ENCODE assay signal across 16 cellular contexts in the genomic region with DNA sequence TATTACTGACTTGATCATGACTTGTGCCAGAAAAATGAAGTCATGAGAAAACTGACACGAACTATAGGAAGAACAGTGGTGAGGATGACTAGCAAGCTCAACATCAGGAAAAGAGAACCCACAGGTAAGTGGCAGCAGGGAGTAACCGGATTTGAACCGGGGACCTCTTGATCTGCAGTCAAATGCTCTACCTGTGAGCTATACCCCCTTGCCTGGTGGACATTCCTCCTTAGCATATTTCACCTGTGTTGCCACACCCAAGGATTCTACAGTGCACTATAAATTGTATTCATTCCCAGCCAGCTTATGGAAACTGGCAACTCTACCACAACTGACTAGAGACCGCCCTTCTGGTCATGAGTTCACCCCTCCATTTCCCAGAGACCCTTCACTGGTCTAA.
A peak's percentile ranks its signal among the peaks of the same experiment; 100 is the strongest.
DNase-seq lines count a peak whose midpoint lies in the region; ATAC-seq and TF ChIP-seq lines count a peak whose summit lies in the region.
"Had no signal": no experiment of that assay in that cellular context is flagged by ENCODE, and none has a peak within 500 bp of the region (broad histone marks: within the 10 kb centered on the region; RNA-seq: fewer than 3 reads in every experiment).

No MANE protein-coding gene starts in this region.

- H3K9me2 ChIP-seq in GM23338 (ENCODE audit: insufficient read depth) = no peaks in the 10 kb centered on the region

- H3K4me1 ChIP-seq in GM23338 (ENCODE audit: insufficient read depth) = no peaks in the 10 kb centered on the region
- H3K4me1 ChIP-seq: HAP-1 had no signal

- H3K4me1 Mint-ChIP-seq in stimulated activated naive CD8-positive, alpha-beta T cell treated with anti-CD3 and anti-CD28 coated beads, Interleukin-15, Interleukin-2, amounts not matched to agents 100 ng/mL and 50 ng/mL, for 24 hours (ENCODE audit: low read depth) = peaks cover 24% of the 10 kb centered on the region
- peaks cover 35% of the 10 kb centered on the region for H3K4me1 Mint-ChIP-seq in stimulated activated naive CD8-positive, alpha-beta T cell treated with anti-CD3 and anti-CD28 coated beads, Interleukin-15, amount 100 ng/mL, for 72 hours
- no peaks in the 10 kb centered on the region for H3K4me1 Mint-ChIP-seq in GM23338

- H4K20me1 ChIP-seq in GM23338 (replicated peaks; ENCODE audit: insufficient read depth) = no peaks in the 10 kb centered on the region; the same call in 1 of the 2 replicates

- H3K27ac ChIP-seq in GM23338 (ENCODE audit: low read depth) = no peak overlapping the region
- H3K27ac ChIP-seq: BLaER1 treated with 17β-estradiol and CSF1 and Interleukin-3, amounts not matched to agents 10 nM and 100 nM had no signal

- H3K27ac Mint-ChIP-seq in stimulated activated naive CD8-positive, alpha-beta T cell treated with anti-CD3 and anti-CD28 coated beads, Interleukin-15, Interleukin-2, amounts not matched to agents 100 ng/mL and 50 ng/mL, for 24 hours = peak overlapping the region; percentile 23
- H3K27ac Mint-ChIP-seq in stimulated activated naive CD8-positive, alpha-beta T cell treated with anti-CD3 and anti-CD28 coated beads, Interleukin-15, amount 100 ng/mL, for 72 hours = peak overlapping the region in 1 of 2 donors; percentile 35
- no peak overlapping the region for H3K27ac Mint-ChIP-seq in GM23338
- H3K27ac Mint-ChIP-seq: B cell; CD8-positive, alpha-beta T cell had no signal

- peaks cover 69% of the 10 kb centered on the region for H3K36me3 Mint-ChIP-seq in stimulated activated naive CD8-positive, alpha-beta T cell treated with anti-CD3 and anti-CD28 coated beads, Interleukin-15, Interleukin-2, amounts not matched to agents 100 ng/mL and 50 ng/mL, for 24 hours (ENCODE audit: low read depth)
- peaks cover 14% of the 10 kb centered on the region; the same call in 2 of the 3 replicates for H3K36me3 Mint-ChIP-seq in GM23338 (ENCODE audit: low read depth)

- no peak for ATAC-seq in stimulated activated naive CD8-positive, alpha-beta T cell treated with anti-CD3 and anti-CD28 coated beads, Interleukin-15, amount 100 ng/mL, for 72 hours
- ATAC-seq in GM23338 = no peak
- ATAC-seq: CD8-positive, alpha-beta T cell; GM12878 had no signal

- H2AFZ ChIP-seq in GM23338 = no peak overlapping the region

- H3K79me2 ChIP-seq in GM23338 (replicated peaks; ENCODE audit: insufficient read depth) = no peaks in the 10 kb centered on the region

- no peaks in the 10 kb centered on the region; the same call in 1 of the 2 replicates for H3K36me3 ChIP-seq in GM23338 (ENCODE audit: insufficient read depth)

- H3K4me3 Mint-ChIP-seq in stimulated activated naive CD8-positive, alpha-beta T cell treated with anti-CD3 and anti-CD28 coated beads, Interleukin-15, Interleukin-2, amounts not matched to agents 100 ng/mL and 50 ng/mL, for 24 hours = no peak overlapping the region
- no peak overlapping the region for H3K4me3 Mint-ChIP-seq in stimulated activated naive CD8-positive, alpha-beta T cell treated with anti-CD3 and anti-CD28 coated beads, Interleukin-15, amount 100 ng/mL, for 72 hours
- no peak overlapping the region for H3K4me3 Mint-ChIP-seq in GM23338
- H3K4me3 Mint-ChIP-seq: B cell; CD8-positive, alpha-beta T cell had no signal

- TF ChIP-seq CTCF in GM23338 (conservative IDR thresholded peaks at IDR 0.05; ENCODE audit: low read depth in 2 of 2) = no peak

- H3K9me3 Mint-ChIP-seq in stimulated activated naive CD8-positive, alpha-beta T cell treated with anti-CD3 and anti-CD28 coated beads, Interleukin-15, Interleukin-2, amounts not matched to agents 100 ng/mL and 50 ng/mL, for 24 hours = no peaks in the 10 kb centered on the region
- H3K9me3 Mint-ChIP-seq in stimulated activated naive CD8-positive, alpha-beta T cell treated with anti-CD3 and anti-CD28 coated beads, Interleukin-15, amount 100 ng/mL, for 72 hours = no peaks in the 10 kb centered on the region
- no peaks in the 10 kb centered on the region for H3K9me3 Mint-ChIP-seq in GM23338
- H3K9me3 Mint-ChIP-seq: CD8-positive, alpha-beta T cell had no signal

- DNase-seq in stimulated activated naive CD8-positive, alpha-beta T cell treated with anti-CD3 and anti-CD28 coated beads, Interleukin-15, amount 100 ng/mL, for 72 hours = no peak
- DNase-seq in cerebellum (ENCODE audit: low spot score) (peak; percentile 8), GM23338 (ENCODE audit: low spot score) (no peak)
- peak; percentile 21 for DNase-seq in stimulated activated CD8-positive, alpha-beta memory T cell treated with anti-CD3 and anti-CD28 coated beads, Interleukin-4, amount 100 ng/mL, for 48 hours
- DNase-seq in activated CD4-positive, CD25-positive, alpha-beta regulatory T cell (lab: John Stamatoyannopoulos, UW) = no peak
- DNase-seq: Calu3, DMS53, DND-41, EL, IMR-90 had no signal

- H3K4me3 ChIP-seq in GM23338 = no peak overlapping the region
- H3K4me3 ChIP-seq: BLaER1 treated with 17β-estradiol and CSF1 and Interleukin-3, amounts not matched to agents 10 nM and 100 nM; GM12878; HAP-1 had no signal

- H3F3A ChIP-seq in GM23338 (replicated peaks; ENCODE audit: low read depth) = no peaks in the 10 kb centered on the region

- no peaks in the 10 kb centered on the region for H3K27me3 Mint-ChIP-seq in stimulated activated naive CD8-positive, alpha-beta T cell treated with anti-CD3 and anti-CD28 coated beads, Interleukin-15, Interleukin-2, amounts not matched to agents 100 ng/mL and 50 ng/mL, for 24 hours
- H3K27me3 Mint-ChIP-seq in stimulated activated naive CD8-positive, alpha-beta T cell treated with anti-CD3 and anti-CD28 coated beads, Interleukin-15, amount 100 ng/mL, for 72 hours = no peaks in the 10 kb centered on the region
- peaks cover 4% of the 10 kb centered on the region for H3K27me3 Mint-ChIP-seq in GM23338 (ENCODE audit: insufficient read depth, low read depth, poor library complexity)
- H3K27me3 Mint-ChIP-seq: B cell had no signal

- H3K27me3 ChIP-seq in GM23338 (ENCODE audit: insufficient read depth) = no peaks in the 10 kb centered on the region
- H3K27me3 ChIP-seq: BLaER1 treated with 17β-estradiol and CSF1 and Interleukin-3, amounts not matched to agents 10 nM and 100 nM had no signal

- no peak overlapping the region for H3K4me2 ChIP-seq in GM23338
- H3K4me2 ChIP-seq: BLaER1 treated with 17β-estradiol and CSF1 and Interleukin-3, amounts not matched to agents 10 nM and 100 nM had no signal

TF ChIP-seq in GM23338, 12 proteins besides CTCF, POLR2A, EP300 and RAD21 (continues in another document):
- TF ChIP-seq STAT1 (IDR thresholded peaks at IDR 0.05; ENCODE audit: unreplicated experiment) = no peak
- TF ChIP-seq ZNF331 (CRISPR knock-in tag; IDR thresholded peaks at IDR 0.05; ENCODE audit: low read depth) = no peak
- no peak for TF ChIP-seq CREB1 (CRISPR knock-in tag; IDR thresholded peaks at IDR 0.05; ENCODE audit: low read depth)
- TF ChIP-seq, protein P1, sequence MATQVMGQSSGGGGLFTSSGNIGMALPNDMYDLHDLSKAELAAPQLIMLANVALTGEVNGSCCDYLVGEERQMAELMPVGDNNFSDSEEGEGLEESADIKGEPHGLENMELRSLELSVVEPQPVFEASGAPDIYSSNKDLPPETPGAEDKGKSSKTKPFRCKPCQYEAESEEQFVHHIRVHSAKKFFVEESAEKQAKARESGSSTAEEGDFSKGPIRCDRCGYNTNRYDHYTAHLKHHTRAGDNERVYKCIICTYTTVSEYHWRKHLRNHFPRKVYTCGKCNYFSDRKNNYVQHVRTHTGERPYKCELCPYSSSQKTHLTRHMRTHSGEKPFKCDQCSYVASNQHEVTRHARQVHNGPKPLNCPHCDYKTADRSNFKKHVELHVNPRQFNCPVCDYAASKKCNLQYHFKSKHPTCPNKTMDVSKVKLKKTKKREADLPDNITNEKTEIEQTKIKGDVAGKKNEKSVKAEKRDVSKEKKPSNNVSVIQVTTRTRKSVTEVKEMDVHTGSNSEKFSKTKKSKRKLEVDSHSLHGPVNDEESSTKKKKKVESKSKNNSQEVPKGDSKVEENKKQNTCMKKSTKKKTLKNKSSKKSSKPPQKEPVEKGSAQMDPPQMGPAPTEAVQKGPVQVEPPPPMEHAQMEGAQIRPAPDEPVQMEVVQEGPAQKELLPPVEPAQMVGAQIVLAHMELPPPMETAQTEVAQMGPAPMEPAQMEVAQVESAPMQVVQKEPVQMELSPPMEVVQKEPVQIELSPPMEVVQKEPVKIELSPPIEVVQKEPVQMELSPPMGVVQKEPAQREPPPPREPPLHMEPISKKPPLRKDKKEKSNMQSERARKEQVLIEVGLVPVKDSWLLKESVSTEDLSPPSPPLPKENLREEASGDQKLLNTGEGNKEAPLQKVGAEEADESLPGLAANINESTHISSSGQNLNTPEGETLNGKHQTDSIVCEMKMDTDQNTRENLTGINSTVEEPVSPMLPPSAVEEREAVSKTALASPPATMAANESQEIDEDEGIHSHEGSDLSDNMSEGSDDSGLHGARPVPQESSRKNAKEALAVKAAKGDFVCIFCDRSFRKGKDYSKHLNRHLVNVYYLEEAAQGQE (IDR thresholded peaks at IDR 0.05; ENCODE audit: unreplicated experiment) = no peak
- TF ChIP-seq NANOG (IDR thresholded peaks at IDR 0.05; ENCODE audit: borderline replicate concordance) = no peak
- TF ChIP-seq, protein P2, sequence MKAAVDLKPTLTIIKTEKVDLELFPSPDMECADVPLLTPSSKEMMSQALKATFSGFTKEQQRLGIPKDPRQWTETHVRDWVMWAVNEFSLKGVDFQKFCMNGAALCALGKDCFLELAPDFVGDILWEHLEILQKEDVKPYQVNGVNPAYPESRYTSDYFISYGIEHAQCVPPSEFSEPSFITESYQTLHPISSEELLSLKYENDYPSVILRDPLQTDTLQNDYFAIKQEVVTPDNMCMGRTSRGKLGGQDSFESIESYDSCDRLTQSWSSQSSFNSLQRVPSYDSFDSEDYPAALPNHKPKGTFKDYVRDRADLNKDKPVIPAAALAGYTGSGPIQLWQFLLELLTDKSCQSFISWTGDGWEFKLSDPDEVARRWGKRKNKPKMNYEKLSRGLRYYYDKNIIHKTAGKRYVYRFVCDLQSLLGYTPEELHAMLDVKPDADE (IDR thresholded peaks at IDR 0.05) = no peak
- no peak for TF ChIP-seq JUNB (IDR thresholded peaks at IDR 0.05; ENCODE audit: unreplicated experiment)
- TF ChIP-seq EZH2 (IDR thresholded peaks at IDR 0.05; ENCODE audit: low read depth, unreplicated experiment) = no peak
- TF ChIP-seq ZNF114 (CRISPR knock-in tag; IDR thresholded peaks at IDR 0.05) = no peak

Comparison
In these comparisons a context has a peak if more than half of its experiments do, and no peak if none do; other contexts are left out.
1. DNase-seq: peak in cerebellum (single experiment) and stimulated activated CD8-positive, alpha-beta memory T cell treated with anti-CD3 and anti-CD28 coated beads, Interleukin-4, amount 100 ng/mL, for 48 hours (single experiment); none in stimulated activated naive CD8-positive, alpha-beta T cell treated with anti-CD3 and anti-CD28 coated beads, Interleukin-15, amount 100 ng/mL, for 72 hours (0 of 2), activated CD4-positive, CD25-positive, alpha-beta regulatory T cell (0 of 4) and GM23338 (single experiment).